ENCODE assay signal across 2 cellular contexts in the genomic region with DNA sequence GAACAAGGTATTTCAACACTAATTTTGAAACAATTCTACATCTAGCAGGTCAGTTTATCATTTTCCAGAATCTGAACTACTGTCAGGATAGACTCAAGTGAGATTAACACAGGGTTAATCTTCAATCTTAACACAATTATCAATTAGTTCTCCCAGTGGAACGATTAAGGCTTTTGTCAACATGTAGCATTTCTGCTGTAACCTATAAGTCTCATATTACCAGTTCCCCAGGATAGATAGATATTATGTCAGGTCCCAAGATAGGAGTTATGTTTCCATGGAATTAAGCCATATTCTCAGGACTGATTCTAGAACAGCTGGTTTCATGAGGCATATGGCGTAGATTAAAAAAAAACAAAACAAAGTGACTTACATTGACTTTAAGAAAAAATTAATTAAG.
TF ChIP-seq lines count a peak whose summit lies in the region.

No MANE protein-coding gene starts in this region.

TF ChIP-seq in HepG2, 621 proteins besides CTCF, POLR2A, EP300 and RAD21:
- TF ChIP-seq ZNF652 (CRISPR knock-in tag; IDR thresholded peaks at IDR 0.05; ENCODE audit: borderline replicate concordance, low read depth) = 0 out of 2 replicates have a peak, but pooled peaks have one; percentile 20
- TF ChIP-seq NR2F2 (IDR thresholded peaks at IDR 0.05; ENCODE audit: borderline replicate concordance, low read depth) = no peak
- TF ChIP-seq STAG1 (CRISPR knock-in tag; IDR thresholded peaks at IDR 0.05) = no peak
- TF ChIP-seq, protein P1, sequence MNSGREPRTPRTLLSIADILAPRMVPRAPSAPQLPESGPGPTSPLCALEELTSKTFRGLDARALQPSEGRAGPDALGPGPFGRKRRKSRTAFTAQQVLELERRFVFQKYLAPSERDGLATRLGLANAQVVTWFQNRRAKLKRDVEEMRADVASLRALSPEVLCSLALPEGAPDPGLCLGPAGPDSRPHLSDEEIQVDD (CRISPR knock-in tag; IDR thresholded peaks at IDR 0.05; ENCODE audit: borderline replicate concordance) = no peak
- no peak for TF ChIP-seq ZNF557 (CRISPR knock-in tag; IDR thresholded peaks at IDR 0.05)
- TF ChIP-seq PAF1 (CRISPR knock-in tag; IDR thresholded peaks at IDR 0.05) = peak; percentile 41; the same call in 1 of the 2 replicates
- no peak for TF ChIP-seq ZNF569 (CRISPR knock-in tag; IDR thresholded peaks at IDR 0.05; ENCODE audit: borderline replicate concordance)
- TF ChIP-seq ZNF431 (CRISPR knock-in tag; IDR thresholded peaks at IDR 0.05; ENCODE audit: borderline replicate concordance, low read depth) = no peak
- no peak for TF ChIP-seq RBM39 (IDR thresholded peaks at IDR 0.05; ENCODE audit: low read depth, low read length, poor library complexity, severe bottlenecking)
- no peak for TF ChIP-seq ZBTB42 (CRISPR knock-in tag; IDR thresholded peaks at IDR 0.05)
- TF ChIP-seq ZNF30 (CRISPR knock-in tag; IDR thresholded peaks at IDR 0.05) = no peak
- TF ChIP-seq NFE2 (CRISPR knock-in tag; IDR thresholded peaks at IDR 0.05) = no peak
- TF ChIP-seq ARID2 (CRISPR knock-in tag; IDR thresholded peaks at IDR 0.05; ENCODE audit: borderline replicate concordance) = no peak
- TF ChIP-seq, protein P2, sequence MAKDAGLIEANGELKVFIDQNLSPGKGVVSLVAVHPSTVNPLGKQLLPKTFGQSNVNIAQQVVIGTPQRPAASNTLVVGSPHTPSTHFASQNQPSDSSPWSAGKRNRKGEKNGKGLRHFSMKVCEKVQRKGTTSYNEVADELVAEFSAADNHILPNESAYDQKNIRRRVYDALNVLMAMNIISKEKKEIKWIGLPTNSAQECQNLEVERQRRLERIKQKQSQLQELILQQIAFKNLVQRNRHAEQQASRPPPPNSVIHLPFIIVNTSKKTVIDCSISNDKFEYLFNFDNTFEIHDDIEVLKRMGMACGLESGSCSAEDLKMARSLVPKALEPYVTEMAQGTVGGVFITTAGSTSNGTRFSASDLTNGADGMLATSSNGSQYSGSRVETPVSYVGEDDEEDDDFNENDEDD (CRISPR knock-in tag; IDR thresholded peaks at IDR 0.05; ENCODE audit: borderline replicate concordance) = no peak
- TF ChIP-seq SRSF4 (IDR thresholded peaks at IDR 0.05; ENCODE audit: low read depth, low read length, poor library complexity, severe bottlenecking) = no peak
- no peak for TF ChIP-seq ZNF350 (CRISPR knock-in tag; IDR thresholded peaks at IDR 0.05; ENCODE audit: borderline replicate concordance, low read depth)
- no peak for TF ChIP-seq ZNF234 (CRISPR knock-in tag; conservative IDR thresholded peaks at IDR 0.05)

TF ChIP-seq in GM23338, 12 proteins besides CTCF, POLR2A, EP300 and RAD21:
- TF ChIP-seq, protein P3, sequence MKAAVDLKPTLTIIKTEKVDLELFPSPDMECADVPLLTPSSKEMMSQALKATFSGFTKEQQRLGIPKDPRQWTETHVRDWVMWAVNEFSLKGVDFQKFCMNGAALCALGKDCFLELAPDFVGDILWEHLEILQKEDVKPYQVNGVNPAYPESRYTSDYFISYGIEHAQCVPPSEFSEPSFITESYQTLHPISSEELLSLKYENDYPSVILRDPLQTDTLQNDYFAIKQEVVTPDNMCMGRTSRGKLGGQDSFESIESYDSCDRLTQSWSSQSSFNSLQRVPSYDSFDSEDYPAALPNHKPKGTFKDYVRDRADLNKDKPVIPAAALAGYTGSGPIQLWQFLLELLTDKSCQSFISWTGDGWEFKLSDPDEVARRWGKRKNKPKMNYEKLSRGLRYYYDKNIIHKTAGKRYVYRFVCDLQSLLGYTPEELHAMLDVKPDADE (IDR thresholded peaks at IDR 0.05) = no peak
- TF ChIP-seq POLR2AphosphoS5 (IDR thresholded peaks at IDR 0.05; ENCODE audit: low read depth) = no peak
TF ChIP-seq in GM23338: peak in this region for 0.
